31 cellular contexts compared by ENCODE assay signal in the genomic region with DNA sequence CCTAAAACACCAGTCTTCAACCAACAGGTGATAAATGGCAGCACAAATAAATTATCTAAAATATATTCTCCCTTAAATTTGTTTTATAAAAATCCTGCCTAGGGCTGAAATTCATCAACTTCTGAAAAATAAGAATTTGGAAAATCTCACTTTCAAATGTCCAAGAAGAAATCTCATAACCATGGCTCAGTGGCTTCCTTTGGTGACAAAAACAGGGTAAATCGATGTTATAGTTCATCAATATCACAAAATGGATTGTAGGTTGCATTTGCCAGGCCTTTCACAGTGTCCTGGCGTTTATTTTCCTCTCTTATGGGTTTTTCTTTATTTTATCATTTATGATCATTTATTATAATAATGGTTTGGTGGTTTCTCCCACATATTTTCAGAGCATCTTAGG.
"Had no signal": no experiment of that assay in that cellular context is flagged by ENCODE, and none has a peak within 500 bp of the region (broad histone marks: within the 10 kb centered on the region; RNA-seq: fewer than 3 reads in every experiment).

No MANE protein-coding gene starts in this region.

- H3K4me2 ChIP-seq: SK-N-SH had no signal

- H3K4me3 Mint-ChIP-seq: activated CD4-positive, alpha-beta T cell treated with anti-CD3 and anti-CD28 coated beads for 36 hours; activated CD4-positive, alpha-beta T cell treated with anti-CD3 and anti-CD28 coated beads, Interleukin-2, amount 10 ng/mL, durations not matched to agents 7 days and 5 days; activated CD8-positive, alpha-beta memory T cell treated with anti-CD3 and anti-CD28 coated beads, Interleukin-2, amount 10 ng/mL, durations not matched to agents 7 days and 5 days; activated naive CD4-positive, alpha-beta T cell treated with anti-CD3 and anti-CD28 coated beads, Interleukin-2, amount 50 U/mL, for 24 hours; central memory CD8-positive, alpha-beta T cell; T-helper 1 cell treated with Interleukin-12 subunit alpha and Interleukin-12 subunit beta and Interleukin-4 antibody, amounts not matched to agents 30 μg/mL and 1 μg/mL, for 36 hours; T-helper 2 cell treated with Interferon-gamma antibody and Interleukin-4, amounts not matched to agents 5 μg/mL and 100 μg/mL, for 36 hours had no signal

- DNase-seq: activated CD4-positive, alpha-beta T cell treated with anti-CD3 and anti-CD28 coated beads for 36 hours; activated CD4-positive, alpha-beta T cell treated with anti-CD3 and anti-CD28 coated beads, Interleukin-2, amount 10 ng/mL, durations not matched to agents 7 days and 5 days; activated CD4-positive, alpha-beta T cell treated with anti-CD3 and anti-CD28 coated beads, Interleukin-2, amount 50 U/mL, for 48 hours; activated CD8-positive, alpha-beta memory T cell treated with anti-CD3 and anti-CD28 coated beads for 24 hours; activated CD8-positive, alpha-beta memory T cell treated with anti-CD3 and anti-CD28 coated beads, Interleukin-2, amount 10 ng/mL, durations not matched to agents 7 days and 5 days; activated CD8-positive, alpha-beta memory T cell treated with anti-CD3 and anti-CD28 coated beads, Interleukin-2, amount 50 U/mL, for 48 hours; activated effector memory CD4-positive, alpha-beta T cell treated with Interleukin-2 at 50 U/mL for 16 hours; activated T-cell treated with anti-CD3 and anti-CD28 coated beads, Interleukin-2, amount 50 U/mL, for 48 hours; aorta; NCI-H1092 treated with DMSO at 0.1 percent for 48 hours; NCI-H1417; NCI-H146; NCI-H187; NCI-H2029 treated with DMSO at 0.1 percent for 48 hours; NCI-H2107; NCI-H2171; NCI-H510A; NCI-H526; NCI-H748 treated with DMSO at 0.1 percent for 48 hours; NK-92 treated with Interleukin-12 subunit alpha and Interleukin-12 subunit beta, amount 100 ng/mL, for 24 hours; Peyer's patch; RPMI8226; SHP77 treated with DMSO at 0.1 percent for 48 hours; SK-N-SH had no signal

- H3K27ac ChIP-seq: cardiac muscle cell, Peyer's patch, SJSA1 had no signal

- H3K9me3 Mint-ChIP-seq: activated naive CD4-positive, alpha-beta T cell treated with anti-CD3 and anti-CD28 coated beads, Interleukin-2, amount 50 U/mL, for 24 hours; central memory CD8-positive, alpha-beta T cell had no signal

- H3K27me3 ChIP-seq: cardiac muscle cell, Peyer's patch, SJSA1 had no signal

- ATAC-seq: activated CD4-positive, alpha-beta T cell treated with anti-CD3 and anti-CD28 coated beads for 36 hours; activated CD8-positive, alpha-beta memory T cell treated with anti-CD3 and anti-CD28 coated beads, Interleukin-2, amount 10 ng/mL, durations not matched to agents 7 days and 5 days; PC-3 had no signal

- H3K36me3 Mint-ChIP-seq: activated naive CD4-positive, alpha-beta T cell treated with anti-CD3 and anti-CD28 coated beads, Interleukin-2, amount 50 U/mL, for 24 hours had no signal

- H3K9me3 ChIP-seq: Peyer's patch, SJSA1, SK-N-SH had no signal

- H3K9ac ChIP-seq: SK-N-SH had no signal

- H3K4me3 ChIP-seq: cardiac muscle cell, Peyer's patch, SJSA1 had no signal

- H3K4me1 ChIP-seq: Peyer's patch, SJSA1 had no signal

- H3K27ac Mint-ChIP-seq: activated CD8-positive, alpha-beta memory T cell treated with anti-CD3 and anti-CD28 coated beads, Interleukin-2, amount 10 ng/mL, durations not matched to agents 7 days and 5 days; T-helper 1 cell treated with Interleukin-12 subunit alpha and Interleukin-12 subunit beta and Interleukin-4 antibody, amounts not matched to agents 30 μg/mL and 1 μg/mL, for 36 hours; T-helper 2 cell treated with Interferon-gamma antibody and Interleukin-4, amounts not matched to agents 5 μg/mL and 100 μg/mL, for 36 hours had no signal

- H3K27me3 Mint-ChIP-seq: activated CD4-positive, alpha-beta T cell treated with anti-CD3 and anti-CD28 coated beads for 36 hours; activated naive CD4-positive, alpha-beta T cell treated with anti-CD3 and anti-CD28 coated beads, Interleukin-2, amount 50 U/mL, for 24 hours; central memory CD8-positive, alpha-beta T cell had no signal

- H3K36me3 ChIP-seq: cardiac muscle cell, Peyer's patch, SJSA1 had no signal
